In the genomic region with DNA sequence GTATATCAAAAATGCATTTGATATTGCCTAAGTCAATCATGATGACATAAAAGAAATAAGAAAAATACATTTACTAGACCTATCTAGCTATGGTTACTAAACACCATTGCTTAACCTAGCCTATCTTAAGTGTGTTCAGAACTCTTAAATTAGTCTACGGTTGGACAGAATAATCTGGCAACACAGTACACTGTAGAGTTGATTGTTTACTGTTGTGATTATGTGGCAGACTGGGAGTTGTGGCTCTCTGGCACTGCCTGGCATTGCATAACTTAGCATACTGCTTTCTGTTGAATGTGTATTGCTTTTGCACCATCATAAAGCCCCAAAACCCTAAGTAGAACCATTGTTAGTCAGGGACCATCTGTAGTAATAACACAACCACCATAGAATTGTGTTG, we compare ENCODE assay signal across 27 cellular contexts.
"Had no signal": no experiment of that assay in that cellular context is flagged by ENCODE, and none has a peak within 500 bp of the region (broad histone marks: within the 10 kb centered on the region; RNA-seq: fewer than 3 reads in every experiment).

No MANE protein-coding gene starts in this region.

- H3K27me3 Mint-ChIP-seq: activated CD4-positive, alpha-beta memory T cell treated with anti-CD3 and anti-CD28 coated beads for 36 hours; activated CD4-positive, alpha-beta T cell treated with anti-CD3 and anti-CD28 coated beads, Interleukin-2, amount 10 ng/mL, durations not matched to agents 24 days and 14 days; activated CD8-positive, alpha-beta memory T cell treated with anti-CD3 and anti-CD28 coated beads, Interleukin-2, amount 10 ng/mL, durations not matched to agents 7 days and 5 days; activated naive CD4-positive, alpha-beta T cell treated with anti-CD3 and anti-CD28 coated beads, Interleukin-2, amount 50 U/mL, for 24 hours; activated naive CD8-positive, alpha-beta T cell treated with anti-CD3 and anti-CD28 coated beads for 36 hours had no signal

- ATAC-seq: activated CD4-positive, alpha-beta T cell treated with anti-CD3 and anti-CD28 coated beads for 36 hours; activated CD8-positive, alpha-beta memory T cell treated with anti-CD3 and anti-CD28 coated beads, Interleukin-2, amount 10 ng/mL, durations not matched to agents 7 days and 5 days; activated CD8-positive, alpha-beta T cell treated with anti-CD3 and anti-CD28 coated beads, Interleukin-2, amount 10 ng/mL, durations not matched to agents 7 days and 5 days; activated naive CD8-positive, alpha-beta T cell treated with anti-CD3 and anti-CD28 coated beads, Interleukin-2, amount 50 U/mL, for 24 hours; esophagus mucosa had no signal

- H3K36me3 Mint-ChIP-seq: activated CD4-positive, alpha-beta memory T cell treated with anti-CD3 and anti-CD28 coated beads for 36 hours; activated naive CD8-positive, alpha-beta T cell treated with anti-CD3 and anti-CD28 coated beads for 36 hours; brain had no signal

- H3K4me3 Mint-ChIP-seq: activated CD4-positive, alpha-beta memory T cell treated with anti-CD3 and anti-CD28 coated beads for 36 hours; activated CD4-positive, alpha-beta T cell treated with anti-CD3 and anti-CD28 coated beads for 36 hours; activated CD4-positive, alpha-beta T cell treated with anti-CD3 and anti-CD28 coated beads, Interleukin-2, amount 10 ng/mL, durations not matched to agents 24 days and 14 days; activated CD8-positive, alpha-beta memory T cell treated with anti-CD3 and anti-CD28 coated beads, Interleukin-2, amount 10 ng/mL, durations not matched to agents 7 days and 5 days; activated CD8-positive, alpha-beta T cell treated with anti-CD3 and anti-CD28 coated beads, Interleukin-2, amount 10 ng/mL, durations not matched to agents 7 days and 5 days; activated naive CD4-positive, alpha-beta T cell treated with anti-CD3 and anti-CD28 coated beads for 36 hours; activated naive CD4-positive, alpha-beta T cell treated with anti-CD3 and anti-CD28 coated beads, Interleukin-2, amount 50 U/mL, for 24 hours; activated naive CD8-positive, alpha-beta T cell treated with anti-CD3 and anti-CD28 coated beads for 36 hours; activated naive CD8-positive, alpha-beta T cell treated with anti-CD3 and anti-CD28 coated beads, Interleukin-2, amount 50 U/mL, for 24 hours; activated T-helper 1 cell treated with anti-CD3 and anti-CD28 coated beads, Interleukin-12 subunit alpha, Interleukin-12 subunit beta, Interleukin-2, Interleukin-4 antibody, amounts not matched to agents 30 ng/mL and 10 ng/mL and 1 ng/mL, durations not matched to agents 14 hours and 24 hours and 36 hours; brain had no signal

- DNase-seq: activated CD4-positive, alpha-beta memory T cell treated with anti-CD3 and anti-CD28 coated beads for 36 hours; activated CD4-positive, alpha-beta T cell treated with anti-CD3 and anti-CD28 coated beads for 36 hours; activated CD4-positive, alpha-beta T cell treated with anti-CD3 and anti-CD28 coated beads, Interleukin-2, amount 10 ng/mL, durations not matched to agents 24 days and 14 days; activated CD4-positive, CD25-positive, alpha-beta regulatory T cell; activated CD4-positive, CD25-positive, alpha-beta regulatory T cell treated with anti-CD3 and anti-CD28 coated beads, Interleukin-2, amount 50 U/mL, for 72 hours; activated CD8-positive, alpha-beta memory T cell treated with anti-CD3 and anti-CD28 coated beads, Interleukin-2, amount 10 ng/mL, durations not matched to agents 7 days and 5 days; activated CD8-positive, alpha-beta memory T cell treated with anti-CD3 and anti-CD28 coated beads, Interleukin-2, amount 50 U/mL, for 4 hours; activated CD8-positive, alpha-beta T cell treated with anti-CD3 and anti-CD28 coated beads, Interleukin-2, amount 10 ng/mL, durations not matched to agents 7 days and 5 days; activated effector memory CD4-positive, alpha-beta T cell treated with anti-CD3 and anti-CD28 coated beads, Interleukin-2, amount 50 U/mL, for 16 hours; activated naive CD4-positive, alpha-beta T cell treated with anti-CD3 and anti-CD28 coated beads for 36 hours; activated naive CD8-positive, alpha-beta T cell treated with anti-CD3 and anti-CD28 coated beads for 36 hours; activated naive CD8-positive, alpha-beta T cell treated with anti-CD3 and anti-CD28 coated beads, Interleukin-2, amount 50 U/mL, for 24 hours; activated T-cell treated with anti-CD3 and anti-CD28 coated beads, Interleukin-2, amount 50 U/mL, for 1 hour; activated T-cell treated with anti-CD3 and anti-CD28 coated beads, Interleukin-2, amount 50 U/mL, for 48 hours; adrenal gland; central memory CD4-positive, alpha-beta T cell; cerebellar nuclear complex; colonic mucosa; effector CD8-positive, alpha-beta T cell; foreskin melanocyte; head of caudate nucleus; T-helper 2 cell had no signal

- H3K27ac Mint-ChIP-seq: activated CD4-positive, alpha-beta memory T cell treated with anti-CD3 and anti-CD28 coated beads for 36 hours; activated CD4-positive, alpha-beta T cell treated with anti-CD3 and anti-CD28 coated beads for 36 hours; activated CD4-positive, alpha-beta T cell treated with anti-CD3 and anti-CD28 coated beads, Interleukin-2, amount 10 ng/mL, durations not matched to agents 24 days and 14 days; activated CD8-positive, alpha-beta memory T cell treated with anti-CD3 and anti-CD28 coated beads, Interleukin-2, amount 10 ng/mL, durations not matched to agents 7 days and 5 days; activated CD8-positive, alpha-beta T cell treated with anti-CD3 and anti-CD28 coated beads, Interleukin-2, amount 10 ng/mL, durations not matched to agents 7 days and 5 days; activated naive CD4-positive, alpha-beta T cell treated with anti-CD3 and anti-CD28 coated beads for 36 hours; activated naive CD4-positive, alpha-beta T cell treated with anti-CD3 and anti-CD28 coated beads, Interleukin-2, amount 50 U/mL, for 24 hours; activated naive CD8-positive, alpha-beta T cell treated with anti-CD3 and anti-CD28 coated beads for 36 hours; activated naive CD8-positive, alpha-beta T cell treated with anti-CD3 and anti-CD28 coated beads, Interleukin-2, amount 50 U/mL, for 24 hours; activated T-helper 1 cell treated with anti-CD3 and anti-CD28 coated beads, Interleukin-12 subunit alpha, Interleukin-12 subunit beta, Interleukin-2, Interleukin-4 antibody, amounts not matched to agents 30 ng/mL and 10 ng/mL and 1 ng/mL, durations not matched to agents 14 hours and 24 hours and 36 hours; activated T-helper 2 cell treated with anti-CD3 and anti-CD28 coated beads, Interferon-gamma antibody, Interleukin-2, Interleukin-4, amounts not matched to agents 10 μg/mL and 5 μg/mL and 100 μg/mL, durations not matched to agents 14 hours and 24 hours and 36 hours; brain had no signal

- H3K9me3 Mint-ChIP-seq: activated CD4-positive, alpha-beta memory T cell treated with anti-CD3 and anti-CD28 coated beads for 36 hours; activated naive CD4-positive, alpha-beta T cell treated with anti-CD3 and anti-CD28 coated beads for 36 hours; activated naive CD4-positive, alpha-beta T cell treated with anti-CD3 and anti-CD28 coated beads, Interleukin-2, amount 50 U/mL, for 24 hours; activated naive CD8-positive, alpha-beta T cell treated with anti-CD3 and anti-CD28 coated beads for 36 hours; activated naive CD8-positive, alpha-beta T cell treated with anti-CD3 and anti-CD28 coated beads, Interleukin-2, amount 50 U/mL, for 24 hours; activated T-helper 1 cell treated with anti-CD3 and anti-CD28 coated beads, Interleukin-12 subunit alpha, Interleukin-12 subunit beta, Interleukin-2, Interleukin-4 antibody, amounts not matched to agents 30 ng/mL and 10 ng/mL and 1 ng/mL, durations not matched to agents 14 hours and 24 hours and 36 hours; activated T-helper 2 cell treated with anti-CD3 and anti-CD28 coated beads, Interferon-gamma antibody, Interleukin-2, Interleukin-4, amounts not matched to agents 10 μg/mL and 5 μg/mL and 100 μg/mL, durations not matched to agents 14 hours and 24 hours and 36 hours had no signal
